In genomic region chr15:43361313-43361903, GRCh38 we compare ENCODE assay signal across 1 cellular context.
TF ChIP-seq lines count a peak whose summit lies in the region.

No MANE protein-coding gene starts in this region.

TF ChIP-seq in endothelial cell of umbilical vein, 7 proteins besides CTCF, POLR2A, EP300 and RAD21:
- TF ChIP-seq EZH2 (IDR thresholded peaks at IDR 0.05; ENCODE audit: borderline replicate concordance, low read depth, low read length, severe bottlenecking) (no peak), GATA2 (IDR thresholded peaks at IDR 0.05; ENCODE audit: insufficient read depth, insufficient read length, low read depth, low read length) (no peak), MYC (IDR thresholded peaks at IDR 0.05; ENCODE audit: low read depth, low read length) (no peak), FOS (IDR thresholded peaks at IDR 0.05; ENCODE audit: borderline replicate concordance, insufficient read depth, low read length) (no peak), POLR2AphosphoS5 (IDR thresholded peaks at IDR 0.05; ENCODE audit: insufficient read depth, low read depth, low read length) (no peak), JUN (IDR thresholded peaks at IDR 0.05; ENCODE audit: borderline replicate concordance, insufficient read depth, insufficient read length, low read depth) (no peak)
